11 cellular contexts compared by ENCODE assay signal in the genomic region with DNA sequence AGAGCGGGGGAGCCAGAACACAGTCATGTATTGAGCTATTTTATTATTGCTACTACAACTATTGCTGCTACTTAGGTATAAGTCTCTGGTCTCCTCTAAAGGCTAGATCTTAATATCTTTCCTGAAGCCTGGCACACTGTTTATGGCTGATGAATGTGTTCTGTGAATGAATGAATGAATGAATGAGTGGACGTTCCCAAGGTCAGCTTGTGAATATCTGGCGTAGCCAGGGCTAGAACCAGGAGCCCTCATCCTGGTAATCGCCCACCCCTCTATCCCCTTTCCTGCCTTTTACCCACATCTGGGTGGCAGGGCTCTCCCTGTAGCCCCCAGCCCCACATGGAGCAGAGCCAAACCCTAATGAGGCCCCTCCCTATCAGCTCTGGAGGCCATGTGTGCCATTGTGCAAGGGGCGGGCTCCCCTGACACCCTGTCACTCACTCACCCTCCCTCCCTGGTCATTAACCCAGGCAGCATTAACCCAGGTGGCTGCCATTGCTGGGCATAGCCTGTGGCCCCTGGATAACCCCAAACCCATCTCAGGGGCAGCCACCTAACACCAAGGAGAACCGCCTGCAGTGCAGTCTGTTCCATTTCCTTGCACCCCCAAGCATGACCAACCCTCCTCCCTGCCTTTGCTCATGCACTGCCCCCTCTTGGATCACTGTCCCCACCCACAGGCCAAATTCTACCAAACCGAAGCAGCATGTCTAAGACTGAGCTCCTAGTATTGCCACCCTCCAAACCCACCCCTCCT. TPM values are rescaled to one million over a fixed set of nuclear protein-coding genes. Genes with fewer than 3 reads are reported as not detected.
DNase-seq lines count a peak whose midpoint lies in the region; ATAC-seq and TF ChIP-seq lines count a peak whose summit lies in the region.
"Had no signal": no experiment of that assay in that cellular context is flagged by ENCODE, and none has a peak within 500 bp of the region (broad histone marks: within the 10 kb centered on the region; RNA-seq: fewer than 3 reads in every experiment).

No MANE protein-coding gene starts in this region.

- H3K9me3 Mint-ChIP-seq in activated naive CD8-positive, alpha-beta T cell treated with anti-CD3 and anti-CD28 coated beads for 36 hours = no peaks in the 10 kb centered on the region
- no peaks in the 10 kb centered on the region for H3K9me3 Mint-ChIP-seq in natural killer cell treated with Interleukin-12 subunit alpha and Interleukin-12 subunit beta and Interleukin-15 and Interleukin-18, amount 100 ng/mL, for 72 hours

- TF ChIP-seq POLR2A in GM19193 (IDR thresholded peaks at IDR 0.05; ENCODE audit: extremely low read depth, insufficient read depth, insufficient read length) = peak; percentile 31

- DNase-seq in DND-41 (no peak), NCI-H1105 (lab: John Stamatoyannopoulos, UW) (no peak), hepatic stellate cell (ENCODE audit: low spot score) (no peak), right cardiac atrium (no peak)
- peak; percentile 31 for DNase-seq in activated naive CD8-positive, alpha-beta T cell treated with anti-CD3 and anti-CD28 coated beads for 36 hours
- DNase-seq in natural killer cell treated with Interleukin-12 subunit alpha and Interleukin-12 subunit beta and Interleukin-15 and Interleukin-18, amount 100 ng/mL, for 72 hours (ENCODE audit: low spot score) = no peak
- no peak for DNase-seq in central memory CD4-positive, alpha-beta T cell
- DNase-seq: body of pancreas; Kasumi-1; stimulated activated naive CD4-positive, alpha-beta T cell had no signal

- H3K27me3 Mint-ChIP-seq in activated naive CD8-positive, alpha-beta T cell treated with anti-CD3 and anti-CD28 coated beads for 36 hours = peaks cover 3% of the 10 kb centered on the region
- H3K27me3 Mint-ChIP-seq in natural killer cell treated with Interleukin-12 subunit alpha and Interleukin-12 subunit beta and Interleukin-15 and Interleukin-18, amount 100 ng/mL, for 72 hours = no peaks in the 10 kb centered on the region

- H3K4me1 ChIP-seq in DND-41 (ENCODE audit: insufficient read depth, low read length) (peaks cover 49% of the 10 kb centered on the region), right cardiac atrium (ENCODE audit: control insufficient read depth, insufficient read depth, low read length) (peaks cover 10% of the 10 kb centered on the region)

- H3K4me1 Mint-ChIP-seq in activated naive CD8-positive, alpha-beta T cell treated with anti-CD3 and anti-CD28 coated beads for 36 hours = peaks cover 60% of the 10 kb centered on the region
- H3K4me1 Mint-ChIP-seq in natural killer cell treated with Interleukin-12 subunit alpha and Interleukin-12 subunit beta and Interleukin-15 and Interleukin-18, amount 100 ng/mL, for 72 hours (ENCODE audit: low read depth in 2 of 2) = peaks cover 62 to 64% of the 10 kb centered on the region in 2 donors

- peaks cover 7% of the 10 kb centered on the region; the same call in 1 of the 2 replicates for H4K20me1 ChIP-seq in DND-41 (ENCODE audit: insufficient read depth, low read length)

- H3K4me3 Mint-ChIP-seq in activated naive CD8-positive, alpha-beta T cell treated with anti-CD3 and anti-CD28 coated beads for 36 hours = peak overlapping the region; percentile 98
- H3K4me3 Mint-ChIP-seq in natural killer cell treated with Interleukin-12 subunit alpha and Interleukin-12 subunit beta and Interleukin-15 and Interleukin-18, amount 100 ng/mL, for 72 hours = peak overlapping the region; percentile 99

- peak overlapping the region; percentile 71 for H3K4me2 ChIP-seq in DND-41 (ENCODE audit: insufficient read depth, low read length)

- peak overlapping the region; percentile 97 for H3K27ac ChIP-seq in DND-41 (ENCODE audit: low read length)
- H3K27ac ChIP-seq in right cardiac atrium (ENCODE audit: low read length) = no peak overlapping the region
- H3K27ac ChIP-seq: body of pancreas had no signal

- ATAC-seq in DND-41 (ENCODE audit: insufficient read depth, low read depth) (no peak), right cardiac atrium (no peak)
- ATAC-seq in natural killer cell treated with Interleukin-12 subunit alpha and Interleukin-12 subunit beta and Interleukin-15 and Interleukin-18, amount 100 ng/mL, for 72 hours = no peak
- ATAC-seq: body of pancreas had no signal

- H3K9me3 ChIP-seq in DND-41 (ENCODE audit: insufficient read depth, low read length, severe bottlenecking) (no peaks in the 10 kb centered on the region), right cardiac atrium (ENCODE audit: control insufficient read depth, low read length) (no peaks in the 10 kb centered on the region)
- H3K9me3 ChIP-seq: body of pancreas had no signal

- H3K27me3 ChIP-seq in DND-41 (ENCODE audit: insufficient read depth, low read length, poor library complexity) = no peaks in the 10 kb centered on the region
- no peaks in the 10 kb centered on the region for H3K27me3 ChIP-seq in right cardiac atrium (ENCODE audit: control insufficient read depth, insufficient read depth)
- H3K27me3 ChIP-seq: body of pancreas had no signal

- no peak overlapping the region for H2AFZ ChIP-seq in DND-41 (ENCODE audit: low read depth, low read length)

- H3K36me3 ChIP-seq in DND-41 (ENCODE audit: insufficient read depth, low read length) = peaks cover 4% of the 10 kb centered on the region

- no peak for TF ChIP-seq CTCF in DND-41 (IDR thresholded peaks at IDR 0.05; ENCODE audit: borderline replicate concordance, extremely low read depth, low read length, poor library complexity, severe bottlenecking)

- peak overlapping the region; percentile 90; the same call in 1 of the 2 replicates for H3K9ac ChIP-seq in DND-41 (ENCODE audit: low read depth, low read length)

- H3K27ac Mint-ChIP-seq in activated naive CD8-positive, alpha-beta T cell treated with anti-CD3 and anti-CD28 coated beads for 36 hours = peak overlapping the region; percentile 99
- peak overlapping the region; percentile 82 to 97 for H3K27ac Mint-ChIP-seq in natural killer cell treated with Interleukin-12 subunit alpha and Interleukin-12 subunit beta and Interleukin-15 and Interleukin-18, amount 100 ng/mL, for 72 hours

- 84% methylated on average over 7 of the region's 7 CpGs for WGBS in right cardiac atrium

- intact Hi-C loops in right cardiac atrium (cut with DNase I) = no loop called here

- peaks cover 64% of the 10 kb centered on the region for H3K36me3 Mint-ChIP-seq in activated naive CD8-positive, alpha-beta T cell treated with anti-CD3 and anti-CD28 coated beads for 36 hours
- H3K36me3 Mint-ChIP-seq in natural killer cell treated with Interleukin-12 subunit alpha and Interleukin-12 subunit beta and Interleukin-15 and Interleukin-18, amount 100 ng/mL, for 72 hours = peaks cover 12% of the 10 kb centered on the region

- 0 out of 4 replicates have a peak overlapping the region, but pooled peaks of 1 of the 2 experiments have one; percentile 84 for H3K4me3 ChIP-seq in DND-41 (ENCODE audit: low read depth in 1 of 2, low read length in 2 of 2)
- no peak overlapping the region for H3K4me3 ChIP-seq in right cardiac atrium (ENCODE audit: low read length)
- H3K4me3 ChIP-seq: body of pancreas had no signal

- peaks cover 69% of the 10 kb centered on the region for H3K79me2 ChIP-seq in DND-41 (ENCODE audit: insufficient read depth, low read length)

RNA-seq across cellular contexts. Expression of a gene that starts 2.0 kb away (rescaled TPM):
- total RNA-seq in activated naive CD8-positive, alpha-beta T cell treated with anti-CD3 and anti-CD28 coated beads for 36 hours = 100 to 1,000 TPM; 129 to 130 TPM
- total RNA-seq in natural killer cell treated with Interleukin-12 subunit alpha and Interleukin-12 subunit beta and Interleukin-15 and Interleukin-18, amount 100 ng/mL, for 72 hours = 100 to 1,000 TPM; 332 to 469 TPM
- 10 to 100 TPM in 1 of 4 donors, 1 to 10 TPM in 3; 8.8 to 10.3 (median 8.9) TPM for total RNA-seq in right cardiac atrium
- polyA plus RNA-seq in right cardiac atrium = 8.4 TPM

Comparison
In these comparisons a context has a peak if more than half of its experiments do, and no peak if none do; other contexts are left out.
1. RNA of a gene that starts 2.0 kb away (total RNA-seq): 332 to 469 TPM in natural killer cell treated with Interleukin-12 subunit alpha and Interleukin-12 subunit beta and Interleukin-15 and Interleukin-18, amount 100 ng/mL, for 72 hours and 129 to 130 TPM in activated naive CD8-positive, alpha-beta T cell treated with anti-CD3 and anti-CD28 coated beads for 36 hours; 8.8 to 10.3 TPM in right cardiac atrium; every median in the first group is over 10 times any median in the second.